Comparison of ENCODE assay signal across 1 cellular context in genomic region chr2:191917967-191918651, GRCh38.
TF ChIP-seq lines count a peak whose summit lies in the region.

No MANE protein-coding gene starts in this region.

TF ChIP-seq in SK-N-SH, 30 proteins besides CTCF, POLR2A, EP300 and RAD21 (continued from another document):
- TF ChIP-seq REST (IDR thresholded peaks at IDR 0.05; ENCODE audit: low read depth, low read length) (no peak), FOXM1 (IDR thresholded peaks at IDR 0.05; ENCODE audit: low read depth) (no peak), JUND (IDR thresholded peaks at IDR 0.05) (no peak), SIN3A (IDR thresholded peaks at IDR 0.05; ENCODE audit: borderline replicate concordance, low read depth, low read length) (no peak)
TF ChIP-seq in SK-N-SH: peak in this region for 0.
